10 cellular contexts compared by ENCODE assay signal in genomic region chr1:24897263-24898151, GRCh38. TPM values are rescaled to one million over a fixed set of nuclear protein-coding genes. Genes with fewer than 3 reads are reported as not detected.
DNase-seq lines count a peak whose midpoint lies in the region; ATAC-seq, FAIRE-seq and TF ChIP-seq lines count a peak whose summit lies in the region.
"Had no signal": no experiment of that assay in that cellular context is flagged by ENCODE, and none has a peak within 500 bp of the region (broad histone marks: within the 10 kb centered on the region; RNA-seq: fewer than 3 reads in every experiment).

No MANE protein-coding gene starts in this region.

- POLR2A ChIA-PET in CD8-positive, alpha-beta memory T cell (lab: Charles Lee): interaction anchor here (3.2 to 4.2 kb wide), 2 partner anchors 14 to 32 kb away, joined by 17 to 36 read pairs; partner anchors contain the start of gene RUNX3
- POLR2A ChIA-PET in PC-3 (lab: Charles Lee; ENCODE audit: unreplicated experiment): interaction anchor here (0.5 kb wide), 1 partner anchor 35 kb away, joined by 3 read pairs; no protein-coding TSS in a partner anchor

- H3K4me1 Mint-ChIP-seq in CD8-positive, alpha-beta memory T cell: peaks cover 43 to 56% (median 47%) of the 10 kb centered on the region in 3 donors

- no peak overlapping the region for H2AFZ ChIP-seq in PC-3 (ENCODE audit: low read length)
- H2AFZ ChIP-seq: parathyroid adenoma had no signal

- H3K4me1 ChIP-seq in CD8-positive, alpha-beta memory T cell (ENCODE audit: insufficient read depth, low read length): peaks cover 30% of the 10 kb centered on the region
- no peaks in the 10 kb centered on the region for H3K4me1 ChIP-seq in RWPE2 (ENCODE audit: insufficient read depth, poor library complexity, severe bottlenecking)
- no peaks in the 10 kb centered on the region for H3K4me1 ChIP-seq in PC-3 (ENCODE audit: insufficient read depth, low read length)
- H3K4me1 ChIP-seq: parathyroid adenoma, SJSA1 had no signal

- BruUV-seq in PC-3 (replicated peaks; lab: Mats Ljungman, UMichigan): no TSS peak

- intact Hi-C loops in posterior vena cava (cut with DNase I) (no loop called here), PC-3 (cut with micrococcal nuclease) (loop anchor here (2.0 kb wide), 1 partner anchor 49 kb away; no protein-coding TSS in a partner anchor)

- H3K36me3 Mint-ChIP-seq in CD8-positive, alpha-beta memory T cell: peaks cover 6 to 35% (median 11%) of the 10 kb centered on the region in 3 donors

- H4K20me1 ChIP-seq in PC-3 (ENCODE audit: low read length): no peaks in the 10 kb centered on the region

- no peaks in the 10 kb centered on the region for H3K9me2 ChIP-seq in PC-3 (replicated peaks; ENCODE audit: low read length)

- no peak overlapping the region for H3K4me3 ChIP-seq in CD8-positive, alpha-beta memory T cell (ENCODE audit: low read length)
- H3K4me3 ChIP-seq in RWPE2 (ENCODE audit: severe bottlenecking): no peak overlapping the region
- H3K4me3 ChIP-seq in bronchial epithelial cell (ENCODE audit: low read depth, low read length): no peak overlapping the region
- H3K4me3 ChIP-seq in PC-3 (ENCODE audit: low read length): no peak overlapping the region
- H3K4me3 ChIP-seq: SJSA1 had no signal

- H3K79me2 ChIP-seq in PC-3 (ENCODE audit: low read length): no peaks in the 10 kb centered on the region
- H3K79me2 ChIP-seq: parathyroid adenoma had no signal

- no peak for DNase-seq in CD8-positive, alpha-beta memory T cell
- DNase-seq in RWPE2 (ENCODE audit: low spot score) (peak; percentile 34), bronchial epithelial cell (ENCODE audit: low read depth) (no peak), posterior vena cava (ENCODE audit: low spot score) (peak; percentile 62), NCI-H69 (lab: John Stamatoyannopoulos, UW) (no peak), NK-92 (lab: John Stamatoyannopoulos, UW; ENCODE audit: unreplicated experiment) (no peak), PC-3 (no peak)

- no peaks in the 10 kb centered on the region for H3K27me3 ChIP-seq in CD8-positive, alpha-beta memory T cell (ENCODE audit: insufficient read depth, low read length, poor library complexity, severe bottlenecking)
- H3K27me3 ChIP-seq in RWPE2 (ENCODE audit: insufficient read depth, poor library complexity, severe bottlenecking) (no peaks in the 10 kb centered on the region), bronchial epithelial cell (ENCODE audit: control insufficient read depth, insufficient read depth, low read length) (no peaks in the 10 kb centered on the region), PC-3 (ENCODE audit: low read length) (no peaks in the 10 kb centered on the region)
- H3K27me3 ChIP-seq: SJSA1 had no signal

- no peaks in the 10 kb centered on the region for H3K9me3 ChIP-seq in CD8-positive, alpha-beta memory T cell (ENCODE audit: low read length)
- H3K9me3 ChIP-seq in RWPE2 (ENCODE audit: severe bottlenecking) (peaks cover under 1% of the 10 kb centered on the region), PC-3 (ENCODE audit: low read length) (no peaks in the 10 kb centered on the region)

- no peaks in the 10 kb centered on the region for H3K36me3 ChIP-seq in CD8-positive, alpha-beta memory T cell (ENCODE audit: insufficient read depth, low read length)
- H3K36me3 ChIP-seq in RWPE2 (ENCODE audit: low read depth) (no peaks in the 10 kb centered on the region), bronchial epithelial cell (ENCODE audit: control insufficient read depth, insufficient read depth, low read length) (no peaks in the 10 kb centered on the region), PC-3 (ENCODE audit: low read depth, low read length) (no peaks in the 10 kb centered on the region)
- H3K36me3 ChIP-seq: WERI-Rb-1 had no signal

- ATAC-seq in RWPE2 (ENCODE audit: low read depth) (no peak), PC-3 (no peak)

- H3K27ac Mint-ChIP-seq in CD8-positive, alpha-beta memory T cell: peak overlapping the region in 7 of 8 donors; percentile 53 to 94 (median 84)

- TF ChIP-seq CTCF in RWPE2 (IDR thresholded peaks at IDR 0.05; ENCODE audit: poor library complexity, severe bottlenecking) (no peak), bronchial epithelial cell (IDR thresholded peaks at IDR 0.05; ENCODE audit: insufficient read depth, low read length, severe bottlenecking) (no peak), PC-3 (conservative IDR thresholded peaks at IDR 0.05; ENCODE audit: low read depth, low read length) (no peak)

- H3K4me2 ChIP-seq in PC-3 (ENCODE audit: low read length): no peak overlapping the region

- no peak overlapping the region for H3K9ac ChIP-seq in PC-3 (ENCODE audit: low read length)
- H3K9ac ChIP-seq: parathyroid adenoma had no signal

- CTCF ChIA-PET in CD8-positive, alpha-beta memory T cell (lab: Charles Lee): interaction anchor here (0.8 to 4.7 kb wide), 21 partner anchors 14 to 306 kb away, joined by 3 to 39 read pairs (median 4); partner anchors contain the start of gene RUNX3
- CTCF ChIA-PET in PC-3 (lab: Charles Lee): interaction anchor here (0.5 to 1.4 kb wide), 2 partner anchors 50 to 52 kb away, joined by 4 to 10 read pairs; no protein-coding TSS in a partner anchor

- no peak overlapping the region for H3K27ac ChIP-seq in CD8-positive, alpha-beta memory T cell (ENCODE audit: low read depth, low read length)
- H3K27ac ChIP-seq in RWPE2 (ENCODE audit: poor library complexity, severe bottlenecking) (no peak overlapping the region), PC-3 (ENCODE audit: low read length) (no peak overlapping the region)
- H3K27ac ChIP-seq: parathyroid adenoma, SJSA1, WERI-Rb-1 had no signal

- H3K9me3 Mint-ChIP-seq in CD8-positive, alpha-beta memory T cell: peaks cover 4 to 7% (median 6%) of the 10 kb centered on the region in 5 donors

- H3K27me3 Mint-ChIP-seq in CD8-positive, alpha-beta memory T cell: peaks cover 0 to 5% of the 10 kb centered on the region in 2 donors

- no peaks in the 10 kb centered on the region for H3F3A ChIP-seq in PC-3 (ENCODE audit: low read length, unreplicated experiment)

- H3K4me3 Mint-ChIP-seq in CD8-positive, alpha-beta memory T cell: no peak overlapping the region

- peak; percentile 62 for FAIRE-seq in bronchial epithelial cell (lab: Jason Lieb, UNC)

RNA-seq across cellular contexts. Expression of gene RUNX3, which starts 32.6 kb away (rescaled TPM):
- 100 to 1,000 TPM; 218 to 241 TPM for total RNA-seq in CD8-positive, alpha-beta memory T cell
- 107 TPM for polyA plus RNA-seq in CD8-positive, alpha-beta memory T cell
- 0.13 and 0.26 TPM in 2 replicates for total RNA-seq in bronchial epithelial cell
- total RNA-seq in posterior vena cava: 1 to 10 TPM; 5.0 to 8.9 TPM
- 2.8 and 3.7 TPM in 2 replicates for total RNA-seq in PC-3 (2014; rRNA removed)

Comparison
In these comparisons a context has a peak if more than half of its experiments do, and no peak if none do; other contexts are left out.
1. DNase-seq: peak in RWPE2 (single experiment) and posterior vena cava (single experiment); none in CD8-positive, alpha-beta memory T cell (0 of 5), bronchial epithelial cell (single experiment), NCI-H69 (single experiment), NK-92 (single experiment) and PC-3 (single experiment).
2. RNA of gene RUNX3, which starts 32.6 kb away (total RNA-seq): 218 to 241 TPM in CD8-positive, alpha-beta memory T cell; 5.0 to 8.9 TPM in posterior vena cava, 2.8 to 3.7 TPM in PC-3 and 0.13 to 0.26 TPM in bronchial epithelial cell; every median in the first group is over 10 times any median in the second.